8 cellular contexts compared by ENCODE assay signal in genomic region chr19:38852231-38853044, GRCh38. TPM values are rescaled to one million over a fixed set of nuclear protein-coding genes. Genes with fewer than 3 reads are reported as not detected.
DNase-seq lines count a peak whose midpoint lies in the region; ATAC-seq and TF ChIP-seq lines count a peak whose summit lies in the region.

No MANE protein-coding gene starts in this region.

- peaks cover 17% of the 10 kb centered on the region for H3K36me3 Mint-ChIP-seq in HFFc6 (ENCODE audit: low read depth)

- H3K27ac ChIP-seq in prostate gland = peak overlapping the region; percentile 95 to 98

- H3K9me3 Mint-ChIP-seq in HFFc6 = peaks cover 5% of the 10 kb centered on the region; the same call in 1 of the 2 replicates

- no peaks in the 10 kb centered on the region for H3K27me3 ChIP-seq in prostate gland (replicated peaks; ENCODE audit: insufficient read depth)

- H3K4me1 Mint-ChIP-seq in HFFc6 (ENCODE audit: low read depth) = peaks cover 37% of the 10 kb centered on the region

- 0 out of 2 replicates have a peak, but pooled peaks have one; percentile 7 for TF ChIP-seq CTCF in HFFc6 (IDR thresholded peaks at IDR 0.05)
- no peak for TF ChIP-seq CTCF in prostate gland (IDR thresholded peaks at IDR 0.05)

- no peaks in the 10 kb centered on the region for H3K36me3 ChIP-seq in prostate gland

- WGBS in prostate gland = 1% methylated on average over 42 of the region's 52 CpGs

- H3K4me3 ChIP-seq in prostate gland = peak overlapping the region; percentile 64 to 80

- H3K4me1 ChIP-seq in prostate gland (replicated peaks) = peaks cover 12% of the 10 kb centered on the region

- peak overlapping the region; percentile 94 for H3K4me3 Mint-ChIP-seq in HFFc6

- DNase-seq in AG20443 (ENCODE audit: low spot score) = peak; percentile 59
- peak; percentile 85 for DNase-seq in HFFc6
- DNase-seq in SW480 (ENCODE audit: low spot score) = peak; percentile 74
- DNase-seq in amygdala (lab: John Stamatoyannopoulos, UW) = peak in 37 of 56 donors; percentile 3 to 79 (median 54)
- DNase-seq in left ventricle myocardium superior = peak; percentile 64
- peak; percentile 44 for DNase-seq in prostate gland (ENCODE audit: low spot score)
- no peak for DNase-seq in cerebellar nuclear complex (lab: John Stamatoyannopoulos, UW)

- peak; percentile 15 for TF ChIP-seq POLR2A in prostate gland (IDR thresholded peaks at IDR 0.05)

- H3K27ac Mint-ChIP-seq in HFFc6 = peak overlapping the region; percentile 99

- ATAC-seq in left ventricle myocardium superior (no peak), HG03439 (IDR thresholded peaks at IDR 0.05; ENCODE audit: unreplicated experiment) (no peak)

- H3K9me3 ChIP-seq in prostate gland = no peaks in the 10 kb centered on the region

- peaks cover 5% of the 10 kb centered on the region for H3K27me3 Mint-ChIP-seq in HFFc6 (ENCODE audit: insufficient read depth)

- intact Hi-C loops in left ventricle myocardium superior (cut with micrococcal nuclease) = no loop called here
- intact Hi-C loops in prostate gland (cut with DNase I) = loop anchor here (5.0 kb wide), 2 partner anchors 45 to 205 kb away; partner anchors contain the start of genes ACTN4, NFKBIB and SIRT2

RNA-seq across cellular contexts. Expression of gene HNRNPL, which starts 2.7 kb away (rescaled TPM):
- 100 to 1,000 TPM; 337 to 467 (median 441) TPM for total RNA-seq in HFFc6 (2021; fragmentation: NEBNext Ultra II Directional; extraction: Animal tissue kit (Norgen Biotek cat#: 25700))
- total RNA-seq in left ventricle myocardium superior (171 TPM), prostate gland (100 to 1,000 TPM; 210 to 231 TPM)

RNA-seq across cellular contexts. Expression of gene ECH1, which starts 20.8 kb away (rescaled TPM):
- 10 to 100 TPM; 35.5 to 48.5 (median 45.6) TPM for total RNA-seq in HFFc6 (2021; fragmentation: NEBNext Ultra II Directional; extraction: Animal tissue kit (Norgen Biotek cat#: 25700))
- total RNA-seq in left ventricle myocardium superior (1,171 TPM), prostate gland (100 to 1,000 TPM; 129 to 158 TPM)

RNA-seq across cellular contexts. Expression of gene RINL, which starts 25.6 kb away (rescaled TPM):
- total RNA-seq in HFFc6 (2021; fragmentation: NEBNext Ultra II Directional; extraction: Animal tissue kit (Norgen Biotek cat#: 25700)) = 1 to 10 TPM in 5 of 6 experiments, under 1 TPM in 1; 0.69 to 3.5 (median 1.7) TPM
- total RNA-seq in left ventricle myocardium superior = 4.5 TPM
- 10 to 100 TPM in 1 of 2 donors, 1 to 10 TPM in 1; 3.1 to 10.2 TPM for total RNA-seq in prostate gland

RNA-seq across cellular contexts. Expression of gene LGALS4, which starts 39.7 kb away (rescaled TPM):
- under 1 TPM in 1 of 6 experiments, not detected in 5; 0.43 TPM for total RNA-seq in HFFc6 (2021; fragmentation: NEBNext Ultra II Directional; extraction: Animal tissue kit (Norgen Biotek cat#: 25700))
- total RNA-seq in left ventricle myocardium superior = 0.47 TPM
- total RNA-seq in prostate gland = 1 to 10 TPM in 1 of 2 donors, under 1 TPM in 1; 0.91 to 3.7 TPM

RNA-seq across cellular contexts. Expression of gene SIRT2, which starts 47.0 kb away (rescaled TPM):
- total RNA-seq in HFFc6 (2021; fragmentation: NEBNext Ultra II Directional; extraction: Animal tissue kit (Norgen Biotek cat#: 25700)) = 10 to 100 TPM; 34.9 to 36.4 (median 35.6) TPM
- 94.4 TPM for total RNA-seq in left ventricle myocardium superior
- total RNA-seq in prostate gland = 10 to 100 TPM; 55.8 to 89.0 TPM

Comparison
In these comparisons a context has a peak if more than half of its experiments do, and no peak if none do; other contexts are left out.
1. DNase-seq: peak in AG20443 (single experiment), HFFc6 (single experiment), SW480 (single experiment), amygdala (37 of 56), left ventricle myocardium superior (single experiment) and prostate gland (single experiment); none in cerebellar nuclear complex (0 of 2).